Comparison of ENCODE assay signal across 8 cellular contexts in the genomic region with DNA sequence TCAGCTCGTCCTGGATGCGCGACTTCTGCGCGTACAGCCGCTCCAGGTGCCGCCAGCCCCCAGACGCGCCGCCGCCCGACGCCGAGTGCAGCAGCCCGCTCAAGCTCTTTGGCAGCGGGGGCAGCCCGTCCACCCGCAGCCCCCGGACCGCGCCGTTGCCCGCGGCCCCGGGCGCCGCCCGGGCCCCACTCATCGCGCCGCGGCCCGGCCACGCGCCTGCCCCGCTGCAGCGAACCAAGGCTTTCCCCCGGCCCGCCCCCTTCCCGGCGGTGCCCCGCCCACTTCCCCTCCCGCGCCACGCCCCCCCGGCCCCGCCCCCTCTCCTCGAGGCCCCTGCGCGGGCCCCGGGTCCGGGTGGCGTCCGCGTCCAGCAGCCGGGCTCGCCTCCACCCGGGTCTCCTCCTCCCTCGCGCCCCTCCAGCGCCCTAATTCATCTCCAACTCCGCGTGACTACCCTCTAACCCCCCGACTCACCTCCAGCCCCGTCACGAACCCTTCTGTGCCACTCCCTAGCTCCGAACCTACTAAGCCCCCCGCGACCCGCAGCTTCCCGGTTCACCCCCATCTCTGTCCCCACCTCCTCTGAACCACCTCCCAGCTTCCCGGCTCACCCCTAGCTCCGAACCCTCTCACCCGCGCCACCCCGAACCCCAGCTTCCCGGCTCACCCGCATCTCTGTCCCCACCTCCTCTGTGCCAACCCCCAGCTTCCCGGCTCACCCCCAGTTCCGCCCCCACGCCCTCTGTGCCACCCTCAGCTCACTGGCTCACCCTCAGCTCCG. TPM values are rescaled to one million over a fixed set of nuclear protein-coding genes. Genes with fewer than 3 reads are reported as not detected.
DNase-seq lines count a peak whose midpoint lies in the region; ATAC-seq and TF ChIP-seq lines count a peak whose summit lies in the region.

Gene FAM89A (minus strand): TSS at position 236 of the 781 bp plus-strand sequence. CDS start 43 bp downstream, at position 193.

- CTCF ChIA-PET in activated CD8-positive, alpha-beta T cell treated with anti-CD3 and anti-CD28 coated beads for 36 hours (lab: Charles Lee), result interaction anchor here (1.3 to 2.4 kb wide), 3 partner anchors 13 to 171 kb away, joined by 4 to 6 read pairs (median 6); no protein-coding TSS in a partner anchor

- ATAC-seq in GM21529 (IDR thresholded peaks at IDR 0.05; ENCODE audit: unreplicated experiment), result peak; percentile 65
- peak; percentile 79 for ATAC-seq in activated CD8-positive, alpha-beta T cell treated with anti-CD3 and anti-CD28 coated beads for 36 hours
- peak; percentile 79 for ATAC-seq in effector memory CD8-positive, alpha-beta T cell (replicated peaks)

- peak; percentile 18 for DNase-seq in DMS53 treated with DMSO at 0.1 percent for 48 hours (lab: John Stamatoyannopoulos, UW; ENCODE audit: unreplicated experiment)
- peak; percentile 73 for DNase-seq in activated CD8-positive, alpha-beta T cell treated with anti-CD3 and anti-CD28 coated beads for 36 hours
- peak; percentile 52 to 59 (median 54) for DNase-seq in effector memory CD8-positive, alpha-beta T cell
- peak; percentile 63 to 65 for DNase-seq in mesothelial cell of epicardium (ENCODE audit: low spot score in 2 of 2, unreplicated experiment in 2 of 2)
- peak; percentile 44 to 49 for DNase-seq in stimulated activated CD8-positive, alpha-beta memory T cell treated with anti-CD3 and anti-CD28 coated beads, Interleukin-15, amount 100 ng/mL, for 48 hours (ENCODE audit: low read depth in 2 of 2)
- no peak for DNase-seq in foreskin melanocyte

- H4K20me1 ChIP-seq in Loucy (ENCODE audit: insufficient read depth, low read length, poor library complexity, severe bottlenecking), result no peaks in the 10 kb centered on the region

- peak within 1 kb of the TSS; percentile 71; the same call in 1 of the 2 replicates for H2AFZ ChIP-seq in Loucy (ENCODE audit: low read length)

- TF ChIP-seq CTCF in Loucy (conservative IDR thresholded peaks at IDR 0.05; ENCODE audit: low read length) (no peak), mesothelial cell of epicardium (IDR thresholded peaks at IDR 0.05; ENCODE audit: unreplicated experiment) (no peak)
- TF ChIP-seq CTCF in activated CD8-positive, alpha-beta T cell treated with anti-CD3 and anti-CD28 coated beads for 36 hours (IDR thresholded peaks at IDR 0.05), result no peak

- peaks cover 10% of the 10 kb centered on the region for H3K36me3 Mint-ChIP-seq in activated CD8-positive, alpha-beta T cell treated with anti-CD3 and anti-CD28 coated beads for 36 hours (ENCODE audit: low read depth)
- H3K36me3 Mint-ChIP-seq in effector memory CD8-positive, alpha-beta T cell (ENCODE audit: insufficient read depth), result no peaks in the 10 kb centered on the region
- peaks cover 6% of the 10 kb centered on the region for H3K36me3 Mint-ChIP-seq in mesothelial cell of epicardium

- H3K27ac Mint-ChIP-seq in activated CD8-positive, alpha-beta T cell treated with anti-CD3 and anti-CD28 coated beads for 36 hours, result peak within 1 kb of the TSS; percentile 57
- peak within 1 kb of the TSS; percentile 17 to 74 for H3K27ac Mint-ChIP-seq in effector memory CD8-positive, alpha-beta T cell
- peak within 1 kb of the TSS; percentile 41 for H3K27ac Mint-ChIP-seq in mesothelial cell of epicardium

- peaks cover 3% of the 10 kb centered on the region for H3K9me3 Mint-ChIP-seq in activated CD8-positive, alpha-beta T cell treated with anti-CD3 and anti-CD28 coated beads for 36 hours
- H3K9me3 Mint-ChIP-seq in effector memory CD8-positive, alpha-beta T cell, result no peaks in the 10 kb centered on the region
- H3K9me3 Mint-ChIP-seq in mesothelial cell of epicardium, result peaks cover 14% of the 10 kb centered on the region

- POLR2A ChIA-PET in activated CD8-positive, alpha-beta T cell treated with anti-CD3 and anti-CD28 coated beads for 36 hours (lab: Charles Lee), result interaction anchor here (1.0 to 1.1 kb wide), 2 partner anchors 10 to 46 kb away, joined by 3 read pairs; no protein-coding TSS in a partner anchor

- H3K9ac ChIP-seq in Loucy (ENCODE audit: low read depth, low read length, poor library complexity, severe bottlenecking), result no peak within 1 kb of the TSS

- intact Hi-C loops in activated CD8-positive, alpha-beta T cell treated with anti-CD3 and anti-CD28 coated beads for 36 hours (cut with micrococcal nuclease), result no loop called here

- H3K4me1 ChIP-seq in Loucy (ENCODE audit: insufficient read depth, low read length, poor library complexity, severe bottlenecking), result peaks cover 23% of the 10 kb centered on the region

- peak within 1 kb of the TSS; percentile 66 for H3K4me2 ChIP-seq in Loucy (ENCODE audit: low read depth, low read length, poor library complexity, severe bottlenecking)

- no peaks in the 10 kb centered on the region for H3K9me3 ChIP-seq in Loucy (ENCODE audit: insufficient read depth, low read depth, low read length)

- H3K27me3 Mint-ChIP-seq in activated CD8-positive, alpha-beta T cell treated with anti-CD3 and anti-CD28 coated beads for 36 hours, result peaks cover 2% of the 10 kb centered on the region
- H3K27me3 Mint-ChIP-seq in effector memory CD8-positive, alpha-beta T cell, result peaks cover under 1 to 7% of the 10 kb centered on the region in 2 donors
- H3K27me3 Mint-ChIP-seq in mesothelial cell of epicardium (ENCODE audit: low read depth), result peaks cover 12% of the 10 kb centered on the region

- peaks cover 34% of the 10 kb centered on the region for H3K4me1 Mint-ChIP-seq in activated CD8-positive, alpha-beta T cell treated with anti-CD3 and anti-CD28 coated beads for 36 hours (ENCODE audit: low read depth)
- peaks cover 17 to 24% of the 10 kb centered on the region in 2 donors for H3K4me1 Mint-ChIP-seq in effector memory CD8-positive, alpha-beta T cell (ENCODE audit: low read depth in 2 of 2)
- peaks cover 22% of the 10 kb centered on the region for H3K4me1 Mint-ChIP-seq in mesothelial cell of epicardium

- no peaks in the 10 kb centered on the region for H3K36me3 ChIP-seq in Loucy (ENCODE audit: insufficient read depth, low read length)

- H3K4me3 Mint-ChIP-seq in activated CD8-positive, alpha-beta T cell treated with anti-CD3 and anti-CD28 coated beads for 36 hours, result peak within 1 kb of the TSS; percentile 79
- H3K4me3 Mint-ChIP-seq in effector memory CD8-positive, alpha-beta T cell, result peak within 1 kb of the TSS; percentile 77 to 78
- peak within 1 kb of the TSS; percentile 74 for H3K4me3 Mint-ChIP-seq in mesothelial cell of epicardium

- H3K9me2 ChIP-seq in Loucy (replicated peaks; ENCODE audit: low read depth, low read length), result no peaks in the 10 kb centered on the region

- peak within 1 kb of the TSS; percentile 59 for H3K4me3 ChIP-seq in Loucy (ENCODE audit: low read length, poor library complexity, severe bottlenecking)

- no peaks in the 10 kb centered on the region for H3F3A ChIP-seq in Loucy (ENCODE audit: low read depth)

- H3K27me3 ChIP-seq in Loucy (ENCODE audit: insufficient read depth, low read length, poor library complexity, severe bottlenecking), result no peaks in the 10 kb centered on the region

- no peaks in the 10 kb centered on the region for H3K79me2 ChIP-seq in Loucy (ENCODE audit: insufficient read depth, low read length)

RNA-seq across cellular contexts. Expression of gene FAM89A, which starts in this region (rescaled TPM):
- 10 to 100 TPM; 11.1 to 14.2 TPM for total RNA-seq in activated CD8-positive, alpha-beta T cell treated with anti-CD3 and anti-CD28 coated beads for 36 hours
- 11.8 to 14.6 TPM (median 14.2 TPM) in 3 replicates for total RNA-seq in mesothelial cell of epicardium
